Comparison of ENCODE assay signal across 17 cellular contexts in genomic region chr10:24449769-24450310, GRCh38.
A peak's percentile ranks its signal among the peaks of the same experiment; 100 is the strongest.
DNase-seq lines count a peak whose midpoint lies in the region; ATAC-seq and TF ChIP-seq lines count a peak whose summit lies in the region.
"Had no signal": no experiment of that assay in that cellular context is flagged by ENCODE, and none has a peak within 500 bp of the region (broad histone marks: within the 10 kb centered on the region; RNA-seq: fewer than 3 reads in every experiment).

No MANE protein-coding gene starts in this region.

- CTCF ChIA-PET in activated naive CD4-positive, alpha-beta T cell treated with anti-CD3 and anti-CD28 coated beads, Interleukin-2, amount 10 ng/mL, durations not matched to agents 7 days and 5 days (lab: Charles Lee) = no interaction called here

- peak overlapping the region; percentile 80 for H3K27ac Mint-ChIP-seq in mesothelial cell of epicardium
- H3K27ac Mint-ChIP-seq in activated naive CD4-positive, alpha-beta T cell treated with anti-CD3 and anti-CD28 coated beads, Interleukin-2, amount 10 ng/mL, durations not matched to agents 7 days and 5 days = no peak overlapping the region
- H3K27ac Mint-ChIP-seq: H9 had no signal

- ATAC-seq in heart left ventricle = no peak
- no peak for ATAC-seq in Right ventricle myocardium superior (ENCODE audit: poor library complexity)
- no peak for ATAC-seq in HG02970 (IDR thresholded peaks at IDR 0.05; ENCODE audit: low FRiP score, unreplicated experiment)
- ATAC-seq: activated CD4-positive, CD25-positive, alpha-beta regulatory T cell treated with anti-CD3 and anti-CD28 coated beads, Interleukin-2, amount 50 U/mL, for 24 hours had no signal

- H3K4me3 Mint-ChIP-seq in mesothelial cell of epicardium = no peak overlapping the region
- no peak overlapping the region for H3K4me3 Mint-ChIP-seq in activated naive CD4-positive, alpha-beta T cell treated with anti-CD3 and anti-CD28 coated beads, Interleukin-2, amount 10 ng/mL, durations not matched to agents 7 days and 5 days
- H3K4me3 Mint-ChIP-seq: H9 had no signal

- TF ChIP-seq CTCF in heart left ventricle (IDR thresholded peaks at IDR 0.05) (no peak), ascending aorta (IDR thresholded peaks at IDR 0.05) (no peak), mesothelial cell of epicardium (IDR thresholded peaks at IDR 0.05; ENCODE audit: unreplicated experiment) (no peak), transverse colon (IDR thresholded peaks at IDR 0.05) (no peak)

- H3K36me3 ChIP-seq in heart left ventricle (no peaks in the 10 kb centered on the region), ascending aorta (no peaks in the 10 kb centered on the region), transverse colon (no peaks in the 10 kb centered on the region)
- H3K36me3 ChIP-seq: tibial nerve had no signal

- TF ChIP-seq POLR2A in heart left ventricle (IDR thresholded peaks at IDR 0.05) (no peak), transverse colon (IDR thresholded peaks at IDR 0.05) (no peak)

- in situ Hi-C loops in transverse colon (cut with MboI; ENCODE audit: low pct_ligation_motif_present in 1 of 4, low pct_unique_long_range_greater_than_20kb in 1 of 4, low sequenced_read_pairs in 3 of 4) = no loop called here

- no peak for TF ChIP-seq EP300 in transverse colon (IDR thresholded peaks at IDR 0.05; ENCODE audit: low read depth)

- no peaks in the 10 kb centered on the region for H3K27me3 Mint-ChIP-seq in mesothelial cell of epicardium (ENCODE audit: low read depth)
- peaks cover 22% of the 10 kb centered on the region for H3K27me3 Mint-ChIP-seq in activated naive CD4-positive, alpha-beta T cell treated with anti-CD3 and anti-CD28 coated beads, Interleukin-2, amount 10 ng/mL, durations not matched to agents 7 days and 5 days

- H3K4me3 ChIP-seq in heart left ventricle (peak overlapping the region in 11 of 12 donors; percentile 10 to 58 (median 43)), ascending aorta (peak overlapping the region; percentile 2 to 38), transverse colon (peak overlapping the region in 2 of 4 donors; percentile 7 to 25)
- H3K4me3 ChIP-seq: body of pancreas, GM12878, tibial nerve had no signal

- H3K4me1 ChIP-seq in heart left ventricle (peaks cover 6 to 58% (median 27%) of the 10 kb centered on the region in 12 donors), ascending aorta (peaks cover 0 to 13% of the 10 kb centered on the region in 2 donors), transverse colon (peaks cover 0 to 20% (median 4%) of the 10 kb centered on the region in 4 donors)

- DNase-seq in heart left ventricle = no peak
- no peak for DNase-seq in Right ventricle myocardium superior
- DNase-seq in ascending aorta (ENCODE audit: low spot score in 2 of 2) = no peak
- DNase-seq in mesothelial cell of epicardium (ENCODE audit: low spot score in 2 of 2, unreplicated experiment in 2 of 2) = no peak
- no peak for DNase-seq in transverse colon
- DNase-seq in SIG-M5 treated with dmso at 0.1 percent for 504 hours (lab: John Stamatoyannopoulos, UW; ENCODE audit: unreplicated experiment) = no peak
- DNase-seq in activated naive CD4-positive, alpha-beta T cell treated with anti-CD3 and anti-CD28 coated beads, Interleukin-2, amount 10 ng/mL, durations not matched to agents 7 days and 5 days = no peak
- DNase-seq: activated T-cell treated with anti-CD3 and anti-CD28 coated beads, Interleukin-2, amount 50 U/mL, for 48 hours; body of pancreas; DMS153; H9; NCI-H1417 treated with DMSO at 0.1 percent for 48 hours; NCI-H774 had no signal

- intact Hi-C loops in heart left ventricle (cut with DNase I) (loop anchor here in 2 of 10 donors (5.0 kb wide), 2 partner anchors 47 to 52 kb away; no protein-coding TSS in a partner anchor), Right ventricle myocardium superior (cut with DNase I) (no loop called here), ascending aorta (cut with DNase I) (no loop called here), transverse colon (cut with DNase I; ENCODE audit: low total_unique reads) (no loop called here)

- no peaks in the 10 kb centered on the region for H3K9me3 ChIP-seq in heart left ventricle
- H3K9me3 ChIP-seq in ascending aorta = no peaks in the 10 kb centered on the region
- no peaks in the 10 kb centered on the region for H3K9me3 ChIP-seq in transverse colon
- H3K9me3 ChIP-seq: body of pancreas, tibial nerve had no signal

- H3K9me3 Mint-ChIP-seq in mesothelial cell of epicardium = no peaks in the 10 kb centered on the region
- no peaks in the 10 kb centered on the region for H3K9me3 Mint-ChIP-seq in activated naive CD4-positive, alpha-beta T cell treated with anti-CD3 and anti-CD28 coated beads, Interleukin-2, amount 10 ng/mL, durations not matched to agents 7 days and 5 days
- H3K9me3 Mint-ChIP-seq: H9 had no signal

- H3K36me3 Mint-ChIP-seq in mesothelial cell of epicardium = peaks cover 30% of the 10 kb centered on the region
- H3K36me3 Mint-ChIP-seq in activated naive CD4-positive, alpha-beta T cell treated with anti-CD3 and anti-CD28 coated beads, Interleukin-2, amount 10 ng/mL, durations not matched to agents 7 days and 5 days = no peaks in the 10 kb centered on the region

- peaks cover 29% of the 10 kb centered on the region for H3K4me1 Mint-ChIP-seq in mesothelial cell of epicardium
- H3K4me1 Mint-ChIP-seq in activated naive CD4-positive, alpha-beta T cell treated with anti-CD3 and anti-CD28 coated beads, Interleukin-2, amount 10 ng/mL, durations not matched to agents 7 days and 5 days = peaks cover 12% of the 10 kb centered on the region

- H3K27ac ChIP-seq in heart left ventricle (peak overlapping the region in 11 of 12 donors; percentile 21 to 74 (median 62)), ascending aorta (peak overlapping the region in 1 of 2 donors; percentile 28), transverse colon (peak overlapping the region in 3 of 4 donors; percentile 45 to 67 (median 55))

- H3K27me3 ChIP-seq in heart left ventricle (no peaks in the 10 kb centered on the region), ascending aorta (no peaks in the 10 kb centered on the region), transverse colon (no peaks in the 10 kb centered on the region)
- H3K27me3 ChIP-seq: body of pancreas, tibial nerve had no signal

- 5 to 15% (median 9%) methylated on average over 3 of the region's 3 CpGs for WGBS in heart left ventricle, 4 donors
- 7 to 22% methylated on average over 3 of the region's 3 CpGs for WGBS in transverse colon (ENCODE audit: low coverage in 1 of 2), 2 donors
